In the genomic region with DNA sequence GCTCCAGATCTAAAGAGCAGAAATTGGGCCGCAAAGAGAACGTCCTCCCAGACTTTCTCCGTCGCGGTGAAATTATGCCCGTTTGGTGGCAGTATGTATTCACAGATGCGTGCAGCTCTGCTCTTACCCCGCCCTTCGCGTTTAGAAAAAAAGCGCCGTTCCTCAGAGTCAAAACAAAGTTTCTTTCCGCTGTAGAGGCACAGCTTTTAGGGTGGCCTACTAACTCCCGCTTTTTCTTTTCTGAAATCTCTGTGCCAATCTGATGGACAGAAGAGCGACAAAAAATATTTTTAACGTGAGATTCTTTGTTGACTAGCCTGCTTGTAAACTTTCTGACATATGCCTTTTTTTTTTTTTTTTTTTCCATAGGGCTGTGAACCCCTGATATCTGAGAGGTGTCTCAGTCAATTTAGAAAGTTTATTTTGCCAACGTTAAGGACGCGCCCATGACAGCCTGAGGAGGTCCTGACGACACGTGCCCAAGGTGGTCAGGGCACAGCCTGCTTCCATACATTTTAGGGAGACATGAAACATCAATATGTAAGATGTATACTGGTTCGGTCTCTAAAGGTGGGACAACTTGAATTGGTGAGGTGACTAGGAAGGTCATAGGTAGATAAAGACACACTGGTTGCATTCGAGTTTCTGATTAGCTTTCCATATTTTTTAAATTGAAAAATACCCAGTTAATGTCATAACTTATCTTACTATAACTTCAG, we compare ENCODE assay signal across 8 cellular contexts. TPM values are rescaled to one million over a fixed set of nuclear protein-coding genes. Genes with fewer than 3 reads are reported as not detected.
DNase-seq lines count a peak whose midpoint lies in the region; ATAC-seq and TF ChIP-seq lines count a peak whose summit lies in the region.
"Not testable (repeated sequence)": the region's sequence is repeated elsewhere in the genome, so short reads cannot be mapped to it uniquely, and the experiment has no call there.

No MANE protein-coding gene starts in this region.

- TSS peak; percentile 78 for BruUV-seq in OCI-LY7 (replicated peaks; lab: Mats Ljungman, UMichigan)

- H4K20me1 ChIP-seq in OCI-LY7 (ENCODE audit: insufficient read depth, low read length) = not testable (repeated sequence)

- not testable (repeated sequence) for H4K5ac ChIP-seq in mesendoderm (ENCODE audit: low read length)

- not testable (repeated sequence) for H3K9ac ChIP-seq in mesendoderm (ENCODE audit: low read length)

- not testable (repeated sequence) for TF ChIP-seq CTCF in OCI-LY7 (conservative IDR thresholded peaks at IDR 0.05; ENCODE audit: low read length); epithelial cell of esophagus (IDR thresholded peaks at IDR 0.05; ENCODE audit: insufficient read depth, low read depth, low read length, missing control alignments)

- POLR2A ChIA-PET in OCI-LY7 (lab: Charles Lee) = not testable (repeated sequence)

- H3K79me2 ChIP-seq in OCI-LY7 (ENCODE audit: insufficient read depth, low read depth, low read length); mesendoderm (ENCODE audit: control insufficient read depth, insufficient read depth, low read length): not testable (repeated sequence)

- H2AFZ ChIP-seq in OCI-LY7 (ENCODE audit: low read length) = peak overlapping the region; percentile 50; the same call in 1 of the 2 replicates

- not testable (repeated sequence) for H3K9me3 ChIP-seq in OCI-LY7 (ENCODE audit: low read length)

- not testable (repeated sequence) for H2BK5ac ChIP-seq in mesendoderm (ENCODE audit: low read length)

- H4K8ac ChIP-seq in mesendoderm (ENCODE audit: low read depth, low read length) = not testable (repeated sequence)

- not testable (repeated sequence) for H2BK15ac ChIP-seq in mesendoderm (replicated peaks; ENCODE audit: low read depth)

- not testable (repeated sequence) for H3K79me1 ChIP-seq in mesendoderm (ENCODE audit: low read length)

- peak overlapping the region; percentile 70 for H3K4me2 ChIP-seq in OCI-LY7 (ENCODE audit: low read length)
- not testable (repeated sequence) for H3K4me2 ChIP-seq in mesendoderm (ENCODE audit: low read length)

- not testable (repeated sequence) for H3K18ac ChIP-seq in mesendoderm (ENCODE audit: low read length)

- not testable (repeated sequence) for H2BK120ac ChIP-seq in mesendoderm (ENCODE audit: low read depth, low read length)

- intact Hi-C loops in OCI-LY7 (cut with micrococcal nuclease; ENCODE audit: unreplicated experiment) = loop anchor here (10.0 kb wide), 1 partner anchor 1749 kb away; a partner anchor contains a TSS

- ATAC-seq in GM21723 (IDR thresholded peaks at IDR 0.05; ENCODE audit: unreplicated experiment) (peak; percentile 57), HG03565 (IDR thresholded peaks at IDR 0.05; ENCODE audit: unreplicated experiment) (peak; percentile 33)

- CTCF ChIA-PET in OCI-LY7 (lab: Charles Lee; ENCODE audit: unreplicated experiment) = not testable (repeated sequence)

- peak; percentile 26 for DNase-seq in Daoy (ENCODE audit: low read depth)
- peak; percentile 59 for DNase-seq in OCI-LY7 (ENCODE audit: low spot score)
- peak; percentile 53 for DNase-seq in activated T-cell treated with anti-CD3 and anti-CD28 coated beads, Interleukin-2, amount 50 U/mL, for 1 hour
- DNase-seq in epithelial cell of esophagus (ENCODE audit: low read depth) = peak; percentile 9
- peak; percentile 35 for DNase-seq in mesendoderm
- peak; percentile 4 to 62 (median 36) for DNase-seq in stimulated activated naive CD4-positive, alpha-beta T cell (lab: John Stamatoyannopoulos, UW)

- not testable (repeated sequence) for H3K9me2 ChIP-seq in OCI-LY7 (ENCODE audit: insufficient read depth, low read length)

- H3K27ac ChIP-seq in OCI-LY7 (ENCODE audit: low read depth, low read length, poor library complexity, severe bottlenecking) = peak overlapping the region; percentile 87
- not testable (repeated sequence) for H3K27ac ChIP-seq in mesendoderm (ENCODE audit: low read depth, low read length)

- H3K4ac ChIP-seq in mesendoderm (ENCODE audit: low read depth, low read length) = not testable (repeated sequence)

- no CpG with 5 or more reads among the region's 23 CpGs for WGBS in mesendoderm (ENCODE audit: extremely low coverage, insufficient coverage, low lambda C conversion rate)

- peaks cover 24% of the 10 kb centered on the region for H3K4me1 ChIP-seq in OCI-LY7 (ENCODE audit: insufficient read depth, low read length, poor library complexity, severe bottlenecking)
- H3K4me1 ChIP-seq in mesendoderm (ENCODE audit: control insufficient read depth, low read depth, low read length) = not testable (repeated sequence)

- peak overlapping the region; percentile 30 for H3K56ac ChIP-seq in mesendoderm (ENCODE audit: low read length)

- peak overlapping the region; percentile 60 for H3K4me3 ChIP-seq in OCI-LY7 (ENCODE audit: low read depth, low read length, poor library complexity, severe bottlenecking)
- peak overlapping the region; percentile 17 for H3K4me3 ChIP-seq in epithelial cell of esophagus (ENCODE audit: low read length)
- not testable (repeated sequence) for H3K4me3 ChIP-seq in mesendoderm (ENCODE audit: low read length)

- not testable (repeated sequence) for H2AK5ac ChIP-seq in mesendoderm (ENCODE audit: low read length)

- not testable (repeated sequence) for H3K27me3 ChIP-seq in mesendoderm (ENCODE audit: insufficient read depth, low read length, poor library complexity)

- not testable (repeated sequence) for H3K36me3 ChIP-seq in OCI-LY7 (ENCODE audit: insufficient read depth, low read length); mesendoderm (ENCODE audit: control insufficient read depth, insufficient read depth, low read length)

- H3K23ac ChIP-seq in mesendoderm (ENCODE audit: low read length) = not testable (repeated sequence)

RNA-seq across cellular contexts. Expression of a gene that starts 27.1 kb away (rescaled TPM):
- total RNA-seq in Daoy (2014; rRNA removed; shearing (Covaris generic)) = 9.4 and 20.1 TPM in 2 replicates
- not detected in 2 replicates for total RNA-seq in OCI-LY7 (2014; rRNA removed; shearing (Covaris generic))
- total RNA-seq in OCI-LY7 (2022) = not detected in 2 replicates
- 66.6 TPM for polyA plus RNA-seq in mesendoderm (2013, experiment 1 of 2)
- polyA plus RNA-seq in mesendoderm (2013, experiment 2 of 2) = 63.9 TPM

Comparison
In these comparisons a context has a peak if more than half of its experiments do, and no peak if none do; other contexts are left out.
1. DNase-seq: peak in every context shown above with its lines; median percentile 59 in OCI-LY7; 53 in activated T-cell treated with anti-CD3 and anti-CD28 coated beads, Interleukin-2, amount 50 U/mL, for 1 hour; 36 in stimulated activated naive CD4-positive, alpha-beta T cell; 35 in mesendoderm; 26 in Daoy; 9 in epithelial cell of esophagus.
2. RNA of a gene that starts 27.1 kb away (total RNA-seq): 9.4 to 20.1 TPM in Daoy; not detected in OCI-LY7; every median in the first group is over 10 times any median in the second.